Comparison of ENCODE assay signal across 8 cellular contexts in the genomic region with DNA sequence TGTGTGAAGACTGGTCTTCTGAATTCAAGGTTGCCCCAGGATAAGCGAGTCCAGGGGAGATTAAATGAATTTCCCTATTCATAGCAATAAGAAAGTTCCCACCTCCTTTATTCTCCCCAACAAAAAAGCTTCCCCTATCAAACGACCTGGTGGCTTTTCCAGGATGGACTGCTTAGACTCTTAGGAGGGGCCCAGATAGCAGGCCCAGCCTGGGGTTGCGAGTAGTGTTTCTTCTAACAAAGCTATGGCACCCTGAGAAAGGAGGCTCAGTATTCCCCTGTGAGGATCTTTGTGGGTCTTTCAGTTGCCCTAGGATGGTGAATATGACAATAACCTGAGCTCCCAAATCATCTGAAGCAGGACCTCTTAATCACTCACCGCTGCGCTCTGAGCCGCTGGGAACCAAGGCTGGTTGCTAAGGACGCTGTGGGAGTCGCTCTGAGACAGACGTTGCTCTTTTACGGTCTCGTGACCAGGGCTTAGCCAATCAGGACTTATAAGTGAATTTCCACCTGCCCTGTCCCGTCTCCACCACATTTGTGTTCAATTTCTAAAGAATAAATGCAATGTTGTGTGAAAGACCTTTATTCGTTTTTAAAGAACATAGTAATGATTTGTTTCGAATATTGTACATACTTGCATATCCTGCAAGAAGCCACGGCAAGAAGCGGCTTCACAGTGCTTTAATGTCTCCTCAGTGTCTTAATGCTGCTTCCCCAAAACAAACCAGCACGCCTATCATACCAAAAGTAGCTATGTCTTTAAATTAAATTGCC. TPM values are rescaled to one million over a fixed set of nuclear protein-coding genes. Genes with fewer than 3 reads are reported as not detected.
DNase-seq lines count a peak whose midpoint lies in the region; ATAC-seq and TF ChIP-seq lines count a peak whose summit lies in the region.

A gene (minus strand): TSS at position 423 of the 776 bp plus-strand sequence. CDS start 59,319 bp downstream, outside the sequence.

- H3K36me3 ChIP-seq in esophagus squamous epithelium, result no peaks in the 10 kb centered on the region
- H3K36me3 ChIP-seq in muscle layer of colon (ENCODE audit: insufficient read depth, low read length), result no peaks in the 10 kb centered on the region

- peak; percentile 100 for ATAC-seq in HG03378 (IDR thresholded peaks at IDR 0.05; ENCODE audit: unreplicated experiment)
- ATAC-seq in activated T-cell treated with anti-CD3 and anti-CD28 coated beads, Interleukin-2, amount 50 U/mL, for 72 hours (replicated peaks in 1 of 2), result peak; percentile 100

- peak; percentile 8 to 65 for DNase-seq in NCI-H446 (lab: John Stamatoyannopoulos, UW)
- no peak for DNase-seq in NCI-H446 treated with DMSO at 0.1 percent for 48 hours (lab: John Stamatoyannopoulos, UW)
- DNase-seq in NOMO-1 (lab: John Stamatoyannopoulos, UW; ENCODE audit: unreplicated experiment in 2 of 2), result peak; percentile 54 to 56
- peak; percentile 75 to 81 for DNase-seq in activated T-cell treated with anti-CD3 and anti-CD28 coated beads, Interleukin-2, amount 50 U/mL, for 72 hours
- peak; percentile 9 for DNase-seq in esophagus squamous epithelium (lab: John Stamatoyannopoulos, UW)
- peak; percentile 48 for DNase-seq in stimulated activated CD8-positive, alpha-beta memory T cell treated with anti-CD3 and anti-CD28 coated beads, Interleukin-4, amount 100 ng/mL, for 24 hours (ENCODE audit: low read depth)

- H3K27ac ChIP-seq in esophagus squamous epithelium (no peak within 1 kb of the TSS), muscle layer of colon (ENCODE audit: low read depth, low read length) (no peak within 1 kb of the TSS)

- no peak for TF ChIP-seq POLR2A in esophagus squamous epithelium (IDR thresholded peaks at IDR 0.05)

- H3K9ac ChIP-seq in muscle layer of colon (ENCODE audit: low read length), result no peak within 1 kb of the TSS

- H3K36me3 Mint-ChIP-seq in activated T-cell treated with anti-CD3 and anti-CD28 coated beads, Interleukin-2, amount 50 U/mL, for 72 hours (ENCODE audit: insufficient read depth in 2 of 2), result no peaks in the 10 kb centered on the region

- H3K4me3 ChIP-seq in esophagus squamous epithelium (peak within 1 kb of the TSS; percentile 34 to 60 (median 44)), muscle layer of colon (ENCODE audit: low read depth in 1 of 2, low read length in 2 of 2) (peak within 1 kb of the TSS; percentile 13 to 61)

- H3K9me3 ChIP-seq in esophagus squamous epithelium (no peaks in the 10 kb centered on the region), muscle layer of colon (ENCODE audit: low read length) (no peaks in the 10 kb centered on the region)

- H3K27me3 Mint-ChIP-seq in activated T-cell treated with anti-CD3 and anti-CD28 coated beads, Interleukin-2, amount 50 U/mL, for 72 hours (ENCODE audit: low read depth), result no peaks in the 10 kb centered on the region

- no peaks in the 10 kb centered on the region for H3K9me3 Mint-ChIP-seq in activated T-cell treated with anti-CD3 and anti-CD28 coated beads, Interleukin-2, amount 50 U/mL, for 72 hours

- intact Hi-C loops in esophagus squamous epithelium (cut with DNase I), result no loop called here

- H3K27ac Mint-ChIP-seq in activated T-cell treated with anti-CD3 and anti-CD28 coated beads, Interleukin-2, amount 50 U/mL, for 72 hours, result peak within 1 kb of the TSS; percentile 99

- peak within 1 kb of the TSS; percentile 85 to 100 for H3K4me3 Mint-ChIP-seq in activated T-cell treated with anti-CD3 and anti-CD28 coated beads, Interleukin-2, amount 50 U/mL, for 72 hours

- H3K4me1 Mint-ChIP-seq in activated T-cell treated with anti-CD3 and anti-CD28 coated beads, Interleukin-2, amount 50 U/mL, for 72 hours (ENCODE audit: low read depth), result peaks cover 9% of the 10 kb centered on the region

- peaks cover 0 to 4% (median 0%) of the 10 kb centered on the region in 3 donors for H3K4me1 ChIP-seq in esophagus squamous epithelium
- no peaks in the 10 kb centered on the region for H3K4me1 ChIP-seq in muscle layer of colon (ENCODE audit: insufficient read depth, low read length)

- TF ChIP-seq CTCF in esophagus squamous epithelium (IDR thresholded peaks at IDR 0.05), result no peak

- H3K27me3 ChIP-seq in esophagus squamous epithelium (no peaks in the 10 kb centered on the region), muscle layer of colon (ENCODE audit: control insufficient read depth in 1 of 2, insufficient read depth in 2 of 2, low read length in 2 of 2) (no peaks in the 10 kb centered on the region)

- 24 to 28% methylated on average over 15 to 17 of the region's 17 CpGs for WGBS in esophagus squamous epithelium, 2 donors

RNA-seq across cellular contexts. Expression of the gene that starts here (rescaled TPM):
- total RNA-seq in activated T-cell treated with anti-CD3 and anti-CD28 coated beads, Interleukin-2, amount 50 U/mL, for 72 hours, result 1 to 10 TPM; 3.1 to 4.0 TPM
- total RNA-seq in esophagus squamous epithelium, result 1 to 10 TPM in 3 of 4 donors, under 1 TPM in 1; 0.53 to 3.1 (median 1.5) TPM
